In the genomic region with DNA sequence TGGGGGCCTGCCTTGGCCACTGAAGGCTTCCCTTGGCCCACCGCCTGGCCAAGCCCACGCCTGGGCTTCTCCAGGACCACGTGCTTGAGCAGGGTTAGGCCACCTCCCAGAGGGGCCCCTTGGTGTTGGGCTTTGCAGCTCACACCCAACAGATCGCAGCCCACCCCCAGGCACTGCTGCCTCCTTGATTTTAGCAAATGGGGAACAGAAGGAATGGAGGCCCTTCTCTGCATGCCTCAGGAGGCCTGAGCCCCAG, we compare ENCODE assay signal across 18 cellular contexts. TPM values are rescaled to one million over a fixed set of nuclear protein-coding genes. Genes with fewer than 3 reads are reported as not detected.
DNase-seq lines count a peak whose midpoint lies in the region; ATAC-seq and TF ChIP-seq lines count a peak whose summit lies in the region.
"Had no signal": no experiment of that assay in that cellular context is flagged by ENCODE, and none has a peak within 500 bp of the region (broad histone marks: within the 10 kb centered on the region; RNA-seq: fewer than 3 reads in every experiment).

No MANE protein-coding gene starts in this region.

- peaks cover 5% of the 10 kb centered on the region for H3K27me3 Mint-ChIP-seq in neural progenitor cell (ENCODE audit: insufficient read depth, low read depth)
- H3K27me3 Mint-ChIP-seq: activated naive CD8-positive, alpha-beta T cell; activated T-cell treated with anti-CD3 and anti-CD28 coated beads, Interleukin-2, amount 50 U/mL, for 24 hours; CD4-positive, alpha-beta memory T cell; natural killer cell treated with Interleukin-12 subunit alpha and Interleukin-12 subunit beta and Interleukin-15 and Interleukin-18, amount 100 ng/mL, for 72 hours; progenitor cell of endocrine pancreas had no signal

- DNase-seq in GM13977 (ENCODE audit: low spot score), result peak; percentile 12
- no peak for DNase-seq in NT2/D1 (ENCODE audit: low read depth, low spot score)
- no peak for DNase-seq in neural progenitor cell (ENCODE audit: low spot score)
- DNase-seq in hepatic stellate cell (ENCODE audit: low spot score), result no peak
- no peak for DNase-seq in NCI-H2107 (lab: John Stamatoyannopoulos, UW)
- DNase-seq in KG1 (lab: John Stamatoyannopoulos, UW), result no peak
- DNase-seq: activated CD4-positive, alpha-beta T cell treated with anti-CD3 and anti-CD28 coated beads, Interleukin-2, amount 50 U/mL, for 48 hours; activated T-cell treated with anti-CD3 and anti-CD28 coated beads, Interleukin-2, amount 50 U/mL, for 24 hours; CD4-positive, alpha-beta memory T cell; foreskin keratinocyte; spleen had no signal

- H3K36me3 Mint-ChIP-seq in neural progenitor cell, result peaks cover 7% of the 10 kb centered on the region
- H3K36me3 Mint-ChIP-seq: activated naive CD8-positive, alpha-beta T cell; natural killer cell treated with Interleukin-12 subunit alpha and Interleukin-12 subunit beta and Interleukin-15 and Interleukin-18, amount 100 ng/mL, for 72 hours had no signal

- H3K36me3 ChIP-seq in NT2/D1 (ENCODE audit: insufficient read depth, insufficient read length, low read length), result peaks cover 70% of the 10 kb centered on the region
- H3K36me3 ChIP-seq in ectodermal cell (ENCODE audit: control insufficient read depth, insufficient read depth, low read length), result peaks cover 3% of the 10 kb centered on the region
- H3K36me3 ChIP-seq in neural progenitor cell, result no peaks in the 10 kb centered on the region

- H3K27ac ChIP-seq in ectodermal cell (ENCODE audit: insufficient read depth, low read depth, low read length, poor library complexity, severe bottlenecking), result peak overlapping the region; percentile 65
- peak overlapping the region; percentile 84 for H3K27ac ChIP-seq in neural progenitor cell
- H3K27ac ChIP-seq: epithelial cell of prostate, foreskin keratinocyte, thoracic aorta had no signal

- H4K20me1 ChIP-seq in neural progenitor cell (ENCODE audit: low read depth), result peaks cover 6% of the 10 kb centered on the region

- H3K9ac ChIP-seq in NT2/D1 (ENCODE audit: insufficient read length, low read depth), result peak overlapping the region; percentile 70
- no peak overlapping the region for H3K9ac ChIP-seq in neural progenitor cell

- peak overlapping the region; percentile 73 for H3K4me2 ChIP-seq in neural progenitor cell

- H3K4me1 ChIP-seq in NT2/D1 (ENCODE audit: insufficient read depth, insufficient read length) (peaks cover 40% of the 10 kb centered on the region), ectodermal cell (ENCODE audit: control insufficient read depth, insufficient read depth, low read length) (peaks cover 39% of the 10 kb centered on the region), neural progenitor cell (peaks cover 41% of the 10 kb centered on the region)
- H3K4me1 ChIP-seq: foreskin keratinocyte had no signal

- in situ Hi-C loops in GM13977 (cut with MboI; ENCODE audit: low pct_unique_long_range_greater_than_20kb, low sequenced_read_pairs, unreplicated experiment), result loop anchor here (25.0 kb wide), 1 partner anchor 406 kb away; no protein-coding TSS in a partner anchor

- WGBS in ectodermal cell, 2 experiments, result 61 to 65% methylated on average over 4 of the region's 4 CpGs

- TF ChIP-seq CTCF in GM13977 (IDR thresholded peaks at IDR 0.05; ENCODE audit: extremely low read depth, insufficient read depth, missing control alignments) (no peak), neural progenitor cell (IDR thresholded peaks at IDR 0.05) (no peak)

- H2AFZ ChIP-seq in neural progenitor cell (replicated peaks), result no peak overlapping the region

- ATAC-seq in HG02610 (IDR thresholded peaks at IDR 0.05; ENCODE audit: unreplicated experiment), result no peak
- ATAC-seq: foreskin keratinocyte had no signal

- H3K9me3 ChIP-seq in NT2/D1 (ENCODE audit: insufficient read depth, low read length) (no peaks in the 10 kb centered on the region), ectodermal cell (ENCODE audit: control insufficient read depth, low read length) (no peaks in the 10 kb centered on the region), neural progenitor cell (ENCODE audit: low read depth) (no peaks in the 10 kb centered on the region)
- H3K9me3 ChIP-seq: spleen, thoracic aorta had no signal

- H3K27ac Mint-ChIP-seq in neural progenitor cell, result no peak overlapping the region
- H3K27ac Mint-ChIP-seq: activated naive CD8-positive, alpha-beta T cell; natural killer cell treated with Interleukin-12 subunit alpha and Interleukin-12 subunit beta and Interleukin-15 and Interleukin-18, amount 100 ng/mL, for 72 hours had no signal

- H3K27me3 ChIP-seq in NT2/D1 (ENCODE audit: insufficient read depth, insufficient read length), result no peaks in the 10 kb centered on the region
- no peaks in the 10 kb centered on the region for H3K27me3 ChIP-seq in ectodermal cell (ENCODE audit: control insufficient read depth, insufficient read depth, low read length, poor library complexity, severe bottlenecking)
- H3K27me3 ChIP-seq in neural progenitor cell, result no peaks in the 10 kb centered on the region
- H3K27me3 ChIP-seq: foreskin keratinocyte, spleen had no signal

- H3K4me3 Mint-ChIP-seq in neural progenitor cell, result no peak overlapping the region
- H3K4me3 Mint-ChIP-seq: activated naive CD8-positive, alpha-beta T cell; activated T-cell treated with anti-CD3 and anti-CD28 coated beads, Interleukin-2, amount 50 U/mL, for 24 hours; CD4-positive, alpha-beta memory T cell; natural killer cell treated with Interleukin-12 subunit alpha and Interleukin-12 subunit beta and Interleukin-15 and Interleukin-18, amount 100 ng/mL, for 72 hours had no signal

- H3F3A ChIP-seq in neural progenitor cell (ENCODE audit: low read depth), result peaks cover 32% of the 10 kb centered on the region

- no peaks in the 10 kb centered on the region for H3K9me3 Mint-ChIP-seq in neural progenitor cell
- H3K9me3 Mint-ChIP-seq: activated T-cell treated with anti-CD3 and anti-CD28 coated beads, Interleukin-2, amount 50 U/mL, for 24 hours; natural killer cell treated with Interleukin-12 subunit alpha and Interleukin-12 subunit beta and Interleukin-15 and Interleukin-18, amount 100 ng/mL, for 72 hours had no signal

- H3K4me1 Mint-ChIP-seq in neural progenitor cell, result peaks cover 68% of the 10 kb centered on the region

- H3K4me3 ChIP-seq in NT2/D1 (ENCODE audit: insufficient read length, low read depth), result no peak overlapping the region
- H3K4me3 ChIP-seq in ectodermal cell (ENCODE audit: insufficient read depth, low read depth, low read length), result no peak overlapping the region
- no peak overlapping the region for H3K4me3 ChIP-seq in neural progenitor cell
- H3K4me3 ChIP-seq: spleen, thoracic aorta had no signal

- no peaks in the 10 kb centered on the region for H3K79me2 ChIP-seq in neural progenitor cell (ENCODE audit: low read depth)

RNA-seq across cellular contexts. Expression of gene RAB35, which starts 23.3 kb away (rescaled TPM):
- polyA plus RNA-seq in ectodermal cell (2013, experiment 1 of 4), result 33.6 TPM
- 35.3 TPM for polyA plus RNA-seq in ectodermal cell (2013, experiment 2 of 4)
- 25.9 TPM for polyA plus RNA-seq in ectodermal cell (2013, experiment 3 of 4)
- 25.4 TPM for polyA plus RNA-seq in ectodermal cell (2013, experiment 4 of 4)
- total RNA-seq in neural progenitor cell (ENCODE audit: low replicate concordance), result 17.5 and 24.5 TPM in 2 replicates
